7 cellular contexts compared by ENCODE assay signal in the genomic region with DNA sequence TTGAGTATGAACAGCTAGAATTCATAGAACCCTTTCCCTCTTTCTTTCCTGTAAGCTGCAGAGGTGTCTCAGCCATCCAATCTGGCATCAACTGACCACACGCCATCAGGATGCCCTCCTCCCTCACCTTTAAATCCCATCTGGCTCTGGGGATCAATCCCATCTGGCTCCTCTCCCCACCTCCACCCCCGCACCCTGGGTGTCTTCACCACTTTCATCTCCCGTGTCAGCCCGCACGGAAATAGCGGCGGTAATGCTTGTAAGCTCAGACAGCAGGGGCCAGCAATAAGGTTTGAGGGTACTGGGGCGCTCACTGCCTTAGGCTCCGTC. TPM values are rescaled to one million over a fixed set of nuclear protein-coding genes. Genes with fewer than 3 reads are reported as not detected.
A peak's percentile ranks its signal among the peaks of the same experiment; 100 is the strongest.
DNase-seq lines count a peak whose midpoint lies in the region; ATAC-seq, FAIRE-seq and TF ChIP-seq lines count a peak whose summit lies in the region.

No MANE protein-coding gene starts in this region.

- H3K4me2 ChIP-seq in endothelial cell of umbilical vein (ENCODE audit: insufficient read depth, low read length) = peak overlapping the region; percentile 78

- H3K79me2 ChIP-seq in endothelial cell of umbilical vein (ENCODE audit: control insufficient read depth, insufficient read depth, low read length) = no peaks in the 10 kb centered on the region

- H3K4me3 ChIP-seq in H7 (ENCODE audit: insufficient read depth, low read depth, low read length) (peak overlapping the region; percentile 41), endothelial cell of umbilical vein (replicated peaks in 1 of 3; ENCODE audit: insufficient read depth in 1 of 3, low read depth in 1 of 3, low read length in 3 of 3) (peak overlapping the region in 1 of 3 experiments; percentile 34), psoas muscle (peak overlapping the region; percentile 75)

- ATAC-seq in T-cell (replicated peaks in 1 of 4) = peak in 2 of 4 experiments; percentile 3 to 4
- peak in 3 of 4 donors; percentile 0 to 4 (median 1) for ATAC-seq in psoas muscle
- ATAC-seq in HG03139 (IDR thresholded peaks at IDR 0.05; ENCODE audit: unreplicated experiment) = no peak
- ATAC-seq in HG03175 (IDR thresholded peaks at IDR 0.05; ENCODE audit: unreplicated experiment) = no peak

- peak overlapping the region; percentile 55 for H2AFZ ChIP-seq in endothelial cell of umbilical vein (ENCODE audit: low read depth, low read length)

- POLR2A ChIA-PET in T-cell (lab: Charles Lee) = interaction anchor here (0.6 to 2.7 kb wide), 7 partner anchors 7 to 75 kb away, joined by 3 to 32 read pairs (median 4); partner anchors contain the start of genes GLB1L (in 2 of the 2), STK16 (in 2 of the 2), ABCB6 (in 1 of the 2) and ANKZF1 (in 1 of the 2)
- POLR2A ChIA-PET in endothelial cell of umbilical vein (lab: Charles Lee) = no interaction called here

- H3K4me1 Mint-ChIP-seq in T-cell = peaks cover 62 to 63% (median 63%) of the 10 kb centered on the region in 3 donors

- H3K9me1 ChIP-seq in endothelial cell of umbilical vein (replicated peaks; ENCODE audit: control insufficient read depth, extremely low read depth, insufficient read depth, low read length) = no peaks in the 10 kb centered on the region

- H3K27ac ChIP-seq in endothelial cell of umbilical vein (ENCODE audit: insufficient read depth, low read depth, low read length) = no peak overlapping the region
- H3K27ac ChIP-seq in psoas muscle = peak overlapping the region; percentile 94

- intact Hi-C loops in endothelial cell of umbilical vein (cut with micrococcal nuclease) (loop anchor here (2.0 kb wide), 2 partner anchors 34 to 42 kb away; partner anchors contain the start of gene ABCB6), psoas muscle (cut with DNase I) (no loop called here)

- dilution Hi-C loops in endothelial cell of umbilical vein (cut with MboI; ENCODE audit: extremely low pct_ligation_motif_present, low sequenced_read_pairs) = no loop called here

- no peak for TF ChIP-seq POLR2A in endothelial cell of umbilical vein (IDR thresholded peaks at IDR 0.05; ENCODE audit: low read depth, low read length)

- peak overlapping the region; percentile 75 to 96 (median 83) for H3K4me3 Mint-ChIP-seq in T-cell

- H3K9me3 ChIP-seq in endothelial cell of umbilical vein (replicated peaks; ENCODE audit: control insufficient read depth, insufficient read depth, low read length) (no peaks in the 10 kb centered on the region), psoas muscle (no peaks in the 10 kb centered on the region)

- H4K20me1 ChIP-seq in endothelial cell of umbilical vein (replicated peaks; ENCODE audit: control insufficient read depth, extremely low read depth, insufficient read depth, low read length) = no peaks in the 10 kb centered on the region

- peak; percentile 56 for DNase-seq in H7
- peak in 11 of 34 experiments; percentile 22 to 40 (median 28) for DNase-seq in T-cell
- no peak for DNase-seq in endothelial cell of umbilical vein (ENCODE audit: low read depth, low spot score)
- DNase-seq in psoas muscle = peak in 1 of 2 donors; percentile 53
- DNase-seq in NCI-H526 (lab: John Stamatoyannopoulos, UW) = no peak

- no peaks in the 10 kb centered on the region for H3K9me3 Mint-ChIP-seq in T-cell

- CTCF ChIA-PET in T-cell (lab: Charles Lee) (interaction anchor here (0.6 to 1.2 kb wide), 5 partner anchors 26 to 50 kb away, joined by 3 to 6 read pairs (median 4); no protein-coding TSS in a partner anchor), endothelial cell of umbilical vein (lab: Charles Lee) (interaction anchor here (1.2 to 2.5 kb wide), 2 partner anchors 27 to 43 kb away, joined by 3 to 14 read pairs; partner anchors contain the start of gene DNAJB2)

- H3K27me3 Mint-ChIP-seq in T-cell = no peaks in the 10 kb centered on the region

- H3K4me1 ChIP-seq in endothelial cell of umbilical vein (ENCODE audit: control insufficient read depth, extremely low read depth, insufficient read depth, low read length) (peaks cover 39% of the 10 kb centered on the region), psoas muscle (peaks cover 47% of the 10 kb centered on the region)

- 4 to 6% (median 5%) methylated on average over 9 of the region's 9 CpGs for WGBS in psoas muscle, 3 donors

- H3K9ac ChIP-seq in endothelial cell of umbilical vein (replicated peaks; ENCODE audit: extremely low read depth, insufficient read depth, low read length) = peak overlapping the region; percentile 21

- H3K27me3 ChIP-seq in H7 (ENCODE audit: control insufficient read depth, insufficient read depth, low read length) (peaks cover 46% of the 10 kb centered on the region), endothelial cell of umbilical vein (ENCODE audit: control insufficient read depth in 2 of 2, insufficient read depth in 2 of 2, low read length in 2 of 2) (peaks cover 15 to 16% of the 10 kb centered on the region in 2 experiments), psoas muscle (ENCODE audit: insufficient read depth in 3 of 3, low read length in 2 of 3) (no peaks in the 10 kb centered on the region)

- FAIRE-seq in endothelial cell of umbilical vein (lab: Jason Lieb, UNC) = no peak

- peaks cover 5% of the 10 kb centered on the region for H3K36me3 ChIP-seq in H7 (replicated peaks; ENCODE audit: control insufficient read depth, insufficient read depth, low read length)
- peaks cover 0 to 2% of the 10 kb centered on the region in 2 experiments for H3K36me3 ChIP-seq in endothelial cell of umbilical vein (ENCODE audit: control insufficient read depth in 2 of 2, extremely low read depth in 1 of 2, insufficient read depth in 2 of 2, low read length in 2 of 2)
- H3K36me3 ChIP-seq in psoas muscle (ENCODE audit: insufficient read depth in 1 of 2, low read depth in 1 of 2) = peaks cover 0 to 46% of the 10 kb centered on the region in 2 donors

- H3K36me3 Mint-ChIP-seq in T-cell = peaks cover 39% of the 10 kb centered on the region

- no TSS peak for BruUV-seq in endothelial cell of umbilical vein (replicated peaks; lab: Mats Ljungman, UMichigan)

- H3K27ac Mint-ChIP-seq in T-cell = peak overlapping the region; percentile 98 to 99

- TF ChIP-seq CTCF in endothelial cell of umbilical vein (IDR thresholded peaks at IDR 0.05; ENCODE audit: extremely low read depth in 1 of 2, insufficient read depth in 1 of 2, low read depth in 1 of 2, low read length in 2 of 2) (no peak), psoas muscle (IDR thresholded peaks at IDR 0.05) (no peak)

RNA-seq across cellular contexts. Expression of gene TUBA4B, which starts 0.5 kb away (rescaled TPM):
- 0.28 TPM in 1 of 2 replicates, not detected in the other for total RNA-seq in H7 (2014; rRNA removed; shearing (Covaris generic))
- total RNA-seq in T-cell (not detected), endothelial cell of umbilical vein (not detected in 2 replicates), psoas muscle (not detected)
- polyA plus RNA-seq in endothelial cell of umbilical vein (not detected in 2 replicates), psoas muscle (under 1 TPM in 1 of 3 donors, not detected in 2; 0.06 TPM)
- polyA plus RNA-seq in endothelial cell of umbilical vein (2011; cell fraction: cytosol; rRNA removed) = not detected in 2 replicates
- polyA plus RNA-seq in endothelial cell of umbilical vein (2011; cell fraction: nucleus; rRNA removed) = not detected in 2 replicates
- not detected in 2 replicates for polyA plus RNA-seq in endothelial cell of umbilical vein (2012)
- polyA minus RNA-seq in endothelial cell of umbilical vein = not detected in 2 replicates
- not detected for polyA minus RNA-seq in endothelial cell of umbilical vein (2011; cell fraction: cytosol; rRNA and poly(A)+ RNA removed)
- not detected in 2 replicates for polyA minus RNA-seq in endothelial cell of umbilical vein (2011; cell fraction: nucleus; rRNA and poly(A)+ RNA removed)

RNA-seq across cellular contexts. Expression of gene TUBA4A, which starts 1.2 kb away (rescaled TPM):
- total RNA-seq in H7 (2014; rRNA removed; shearing (Covaris generic)) = 20.3 and 43.9 TPM in 2 replicates
- total RNA-seq in T-cell = 100 to 1,000 TPM; 108 to 196 (median 121) TPM
- total RNA-seq in endothelial cell of umbilical vein = 10.7 and 16.5 TPM in 2 replicates
- 24.8 and 29.4 TPM in 2 replicates for polyA plus RNA-seq in endothelial cell of umbilical vein
- polyA plus RNA-seq in endothelial cell of umbilical vein (2011; cell fraction: cytosol; rRNA removed) = 15.2 and 17.9 TPM in 2 replicates
- 20.2 and 22.9 TPM in 2 replicates for polyA plus RNA-seq in endothelial cell of umbilical vein (2011; cell fraction: nucleus; rRNA removed)
- 6.8 and 13.8 TPM in 2 replicates for polyA plus RNA-seq in endothelial cell of umbilical vein (2012)
- polyA minus RNA-seq in endothelial cell of umbilical vein = 10.0 and 10.5 TPM in 2 replicates
- 31.2 TPM for polyA minus RNA-seq in endothelial cell of umbilical vein (2011; cell fraction: cytosol; rRNA and poly(A)+ RNA removed)
- polyA minus RNA-seq in endothelial cell of umbilical vein (2011; cell fraction: nucleus; rRNA and poly(A)+ RNA removed) = 1.6 and 3.9 TPM in 2 replicates
- 100 to 1,000 TPM; 522 to 707 (median 613) TPM for total RNA-seq in psoas muscle
- polyA plus RNA-seq in psoas muscle = 100 to 1,000 TPM; 291 to 618 (median 508) TPM

RNA-seq across cellular contexts. Expression of gene STK16, which starts 7.3 kb away (rescaled TPM):
- total RNA-seq in H7 (2014; rRNA removed; shearing (Covaris generic)) = 26.2 and 38.6 TPM in 2 replicates
- total RNA-seq in T-cell = 10 to 100 TPM; 19.3 to 26.6 (median 21.3) TPM
- total RNA-seq in endothelial cell of umbilical vein = 18.8 and 21.1 TPM in 2 replicates
- polyA plus RNA-seq in endothelial cell of umbilical vein = 61.3 and 63.2 TPM in 2 replicates
- polyA plus RNA-seq in endothelial cell of umbilical vein (2011; cell fraction: cytosol; rRNA removed) = 40.9 and 45.9 TPM in 2 replicates
- polyA plus RNA-seq in endothelial cell of umbilical vein (2011; cell fraction: nucleus; rRNA removed) = 40.4 and 43.8 TPM in 2 replicates
- 21.1 and 32.4 TPM in 2 replicates for polyA plus RNA-seq in endothelial cell of umbilical vein (2012)
- polyA minus RNA-seq in endothelial cell of umbilical vein = 37.4 and 43.2 TPM in 2 replicates
- polyA minus RNA-seq in endothelial cell of umbilical vein (2011; cell fraction: cytosol; rRNA and poly(A)+ RNA removed) = 13.6 TPM
- polyA minus RNA-seq in endothelial cell of umbilical vein (2011; cell fraction: nucleus; rRNA and poly(A)+ RNA removed) = 27.8 and 28.3 TPM in 2 replicates
- total RNA-seq in psoas muscle = 10 to 100 TPM; 11.6 to 16.7 (median 14.3) TPM
- 10 to 100 TPM; 15.8 to 38.5 (median 29.7) TPM for polyA plus RNA-seq in psoas muscle

RNA-seq across cellular contexts. Expression of gene GLB1L, which starts 7.3 kb away (rescaled TPM):
- 4.9 and 6.6 TPM in 2 replicates for total RNA-seq in H7 (2014; rRNA removed; shearing (Covaris generic))
- total RNA-seq in T-cell (1 to 10 TPM; 1.1 to 3.0 (median 1.8) TPM), endothelial cell of umbilical vein (9.2 and 9.5 TPM in 2 replicates), psoas muscle (1 to 10 TPM in 1 of 4 donors, under 1 TPM in 3; 0.59 to 1.6 (median 0.92) TPM)
- polyA plus RNA-seq in endothelial cell of umbilical vein (11.9 and 13.6 TPM in 2 replicates), psoas muscle (1 to 10 TPM in 1 of 3 donors, under 1 TPM in 2; 0.55 to 3.7 (median 0.82) TPM)
- polyA plus RNA-seq in endothelial cell of umbilical vein (2011; cell fraction: cytosol; rRNA removed) = 9.2 and 10.7 TPM in 2 replicates
- polyA plus RNA-seq in endothelial cell of umbilical vein (2011; cell fraction: nucleus; rRNA removed) = 15.2 and 18.4 TPM in 2 replicates
- 9.4 and 17.0 TPM in 2 replicates for polyA plus RNA-seq in endothelial cell of umbilical vein (2012)
- polyA minus RNA-seq in endothelial cell of umbilical vein = 17.0 and 21.3 TPM in 2 replicates
- 3.9 TPM for polyA minus RNA-seq in endothelial cell of umbilical vein (2011; cell fraction: cytosol; rRNA and poly(A)+ RNA removed)
- 6.2 and 7.7 TPM in 2 replicates for polyA minus RNA-seq in endothelial cell of umbilical vein (2011; cell fraction: nucleus; rRNA and poly(A)+ RNA removed)

RNA-seq across cellular contexts. Expression of gene ANKZF1, which starts 22.9 kb away (rescaled TPM):
- 56.9 and 63.4 TPM in 2 replicates for total RNA-seq in H7 (2014; rRNA removed; shearing (Covaris generic))
- total RNA-seq in T-cell (100 to 1,000 TPM; 119 to 220 (median 194) TPM), endothelial cell of umbilical vein (34.0 and 36.2 TPM in 2 replicates), psoas muscle (10 to 100 TPM in 3 of 4 donors, 1 to 10 TPM in 1; 9.3 to 29.4 (median 15.2) TPM)
- polyA plus RNA-seq in endothelial cell of umbilical vein (23.4 and 26.5 TPM in 2 replicates), psoas muscle (10 to 100 TPM in 2 of 3 donors, 1 to 10 TPM in 1; 8.7 to 27.8 (median 14.9) TPM)
- 9.5 and 11.3 TPM in 2 replicates for polyA plus RNA-seq in endothelial cell of umbilical vein (2011; cell fraction: cytosol; rRNA removed)
- polyA plus RNA-seq in endothelial cell of umbilical vein (2011; cell fraction: nucleus; rRNA removed) = 247 and 254 TPM in 2 replicates
- polyA plus RNA-seq in endothelial cell of umbilical vein (2012) = 17.9 and 20.6 TPM in 2 replicates
- 24.7 and 30.2 TPM in 2 replicates for polyA minus RNA-seq in endothelial cell of umbilical vein
- 13.5 TPM for polyA minus RNA-seq in endothelial cell of umbilical vein (2011; cell fraction: cytosol; rRNA and poly(A)+ RNA removed)
- 51.8 and 63.3 TPM in 2 replicates for polyA minus RNA-seq in endothelial cell of umbilical vein (2011; cell fraction: nucleus; rRNA and poly(A)+ RNA removed)

Comparison
In these comparisons a context has a peak if more than half of its experiments do, and no peak if none do; other contexts are left out.
1. ATAC-seq: peak in psoas muscle (3 of 4); none in HG03139 (single experiment) and HG03175 (single experiment).